In genomic region chr15:84734794-84735479, GRCh38 we compare ENCODE assay signal across 8 cellular contexts. TPM values are rescaled to one million over a fixed set of nuclear protein-coding genes. Genes with fewer than 3 reads are reported as not detected.
A peak's percentile ranks its signal among the peaks of the same experiment; 100 is the strongest.
DNase-seq lines count a peak whose midpoint lies in the region; ATAC-seq lines count a peak whose summit lies in the region.

No MANE protein-coding gene starts in this region.

- H3K4me1 ChIP-seq in SJCRH30 = peaks cover 18% of the 10 kb centered on the region
- peaks cover 7% of the 10 kb centered on the region for H3K4me1 ChIP-seq in iPS-20b (ENCODE audit: insufficient read depth, low read length)

- H3K4me1 Mint-ChIP-seq in activated naive CD4-positive, alpha-beta T cell treated with anti-CD3 and anti-CD28 coated beads, Interleukin-2, amount 10 ng/mL, durations not matched to agents 7 days and 5 days = peaks cover 65% of the 10 kb centered on the region

- peak overlapping the region; percentile 94 for H3K27ac Mint-ChIP-seq in activated naive CD4-positive, alpha-beta T cell treated with anti-CD3 and anti-CD28 coated beads, Interleukin-2, amount 10 ng/mL, durations not matched to agents 7 days and 5 days

- H3K9ac ChIP-seq in iPS-20b (ENCODE audit: low read depth, low read length) = peak overlapping the region; percentile 23; the same call in 1 of the 2 replicates

- H3K4me3 Mint-ChIP-seq in activated naive CD4-positive, alpha-beta T cell treated with anti-CD3 and anti-CD28 coated beads, Interleukin-2, amount 10 ng/mL, durations not matched to agents 7 days and 5 days = peak overlapping the region; percentile 64

- H3K9me3 Mint-ChIP-seq in activated naive CD4-positive, alpha-beta T cell treated with anti-CD3 and anti-CD28 coated beads, Interleukin-2, amount 10 ng/mL, durations not matched to agents 7 days and 5 days = no peaks in the 10 kb centered on the region

- H3K27me3 ChIP-seq in SJCRH30 = no peaks in the 10 kb centered on the region
- H3K27me3 ChIP-seq in iPS-20b (ENCODE audit: insufficient read depth, low read length) = no peaks in the 10 kb centered on the region

- H3K27ac ChIP-seq in SJCRH30 (no peak overlapping the region), iPS-20b (ENCODE audit: low read length) (peak overlapping the region; percentile 30)

- H3K27me3 Mint-ChIP-seq in activated naive CD4-positive, alpha-beta T cell treated with anti-CD3 and anti-CD28 coated beads, Interleukin-2, amount 10 ng/mL, durations not matched to agents 7 days and 5 days = no peaks in the 10 kb centered on the region

- CTCF ChIA-PET in activated naive CD4-positive, alpha-beta T cell treated with anti-CD3 and anti-CD28 coated beads, Interleukin-2, amount 10 ng/mL, durations not matched to agents 7 days and 5 days (lab: Charles Lee) = interaction anchor here (0.9 to 3.5 kb wide), 9 partner anchors 9 to 100 kb away, joined by 3 to 21 read pairs (median 8); partner anchors contain the start of gene SEC11A

- no peaks in the 10 kb centered on the region for H3K36me3 ChIP-seq in SJCRH30
- H3K36me3 ChIP-seq in iPS-20b (ENCODE audit: insufficient read depth, low read depth, low read length) = no peaks in the 10 kb centered on the region

- DNase-seq in DMS79 (lab: John Stamatoyannopoulos, UW) (peak; percentile 46), SJCRH30 (peak; percentile 44 to 46), putamen (ENCODE audit: low spot score) (no peak)
- peak; percentile 86 for DNase-seq in activated naive CD4-positive, alpha-beta T cell treated with anti-CD3 and anti-CD28 coated beads, Interleukin-2, amount 10 ng/mL, durations not matched to agents 7 days and 5 days
- DNase-seq in stimulated activated CD4-positive, alpha-beta T cell treated with anti-CD3 and anti-CD28 coated beads, Interleukin-4, amount 100 ng/mL, for 1 hour = peak; percentile 58

- ATAC-seq in GM21360 (IDR thresholded peaks at IDR 0.05; ENCODE audit: unreplicated experiment) (peak; percentile 75), HG03565 (IDR thresholded peaks at IDR 0.05; ENCODE audit: unreplicated experiment) (peak; percentile 50)

- no peak overlapping the region for H3K4me3 ChIP-seq in SJCRH30
- H3K4me3 ChIP-seq in iPS-20b (ENCODE audit: low read length) = peak overlapping the region; percentile 31

- H3K9me3 ChIP-seq in SJCRH30 (replicated peaks) = no peaks in the 10 kb centered on the region
- no peaks in the 10 kb centered on the region for H3K9me3 ChIP-seq in iPS-20b (ENCODE audit: insufficient read depth, low read depth, low read length)

- H3K36me3 Mint-ChIP-seq in activated naive CD4-positive, alpha-beta T cell treated with anti-CD3 and anti-CD28 coated beads, Interleukin-2, amount 10 ng/mL, durations not matched to agents 7 days and 5 days = peaks cover 1% of the 10 kb centered on the region

RNA-seq across cellular contexts. Expression of gene ZNF592, which starts 13.5 kb away (rescaled TPM):
- total RNA-seq in SJCRH30 (2014; rRNA removed; shearing (Covaris generic)) = 12.6 and 13.0 TPM in 2 replicates

RNA-seq across cellular contexts. Expression of gene SEC11A, which starts 19.0 kb away (rescaled TPM):
- 258 and 277 TPM in 2 replicates for total RNA-seq in SJCRH30 (2014; rRNA removed; shearing (Covaris generic))
